Comparison of ENCODE assay signal across 29 cellular contexts in genomic region chr3:149454746-149455145, GRCh38. TPM values are rescaled to one million over a fixed set of nuclear protein-coding genes. Genes with fewer than 3 reads are reported as not detected.
DNase-seq lines count a peak whose midpoint lies in the region; ATAC-seq and TF ChIP-seq lines count a peak whose summit lies in the region.
"Had no signal": no experiment of that assay in that cellular context is flagged by ENCODE, and none has a peak within 500 bp of the region (broad histone marks: within the 10 kb centered on the region; RNA-seq: fewer than 3 reads in every experiment).

No MANE protein-coding gene starts in this region.

- peak overlapping the region; percentile 17 for H2AFZ ChIP-seq in osteoblast (ENCODE audit: low read length)

- peaks cover 29% of the 10 kb centered on the region for H3K9me3 Mint-ChIP-seq in endodermal cell

- H3K4me1 ChIP-seq in osteoblast (ENCODE audit: insufficient read depth, low read length) (peaks cover 26% of the 10 kb centered on the region), endodermal cell (ENCODE audit: control insufficient read depth, insufficient read depth, low read length) (peaks cover 4% of the 10 kb centered on the region)
- H3K4me1 ChIP-seq: BLaER1 had no signal

- no peak overlapping the region for H3K27ac Mint-ChIP-seq in endodermal cell
- H3K27ac Mint-ChIP-seq: activated naive CD4-positive, alpha-beta T cell treated with anti-CD3 and anti-CD28 coated beads, Interleukin-2, amount 10 ng/mL, durations not matched to agents 7 days and 5 days had no signal

- H3K36me3 ChIP-seq in osteoblast (ENCODE audit: insufficient read depth, low read length), result peaks cover 5% of the 10 kb centered on the region
- no peaks in the 10 kb centered on the region for H3K36me3 ChIP-seq in endodermal cell (ENCODE audit: control insufficient read depth, insufficient read depth, low read length)
- H3K36me3 ChIP-seq: heart left ventricle, thoracic aorta had no signal

- H3K4me3 ChIP-seq in fibroblast of the aortic adventitia (ENCODE audit: low read depth, low read length) (no peak overlapping the region), osteoblast (ENCODE audit: insufficient read depth, low read length) (no peak overlapping the region), endodermal cell (ENCODE audit: low read length) (no peak overlapping the region)
- H3K4me3 ChIP-seq: BLaER1, heart left ventricle, psoas muscle, thoracic aorta had no signal

- DNase-seq in EH (ENCODE audit: low read depth) (peak; percentile 73), amniotic stem cell (lab: John Stamatoyannopoulos, UW) (peak; percentile 31), fibroblast of the aortic adventitia (ENCODE audit: low read depth) (peak; percentile 69), osteoblast (ENCODE audit: insufficient read length, low spot score, missing footprints) (no peak), endodermal cell (no peak), NCI-H510A (lab: John Stamatoyannopoulos, UW) (no peak), GM10266 (ENCODE audit: extremely low spot score) (no peak)
- DNase-seq: activated CD8-positive, alpha-beta memory T cell treated with anti-CD3 and anti-CD28 coated beads for 24 hours; activated naive CD4-positive, alpha-beta T cell treated with anti-CD3 and anti-CD28 coated beads, Interleukin-2, amount 10 ng/mL, durations not matched to agents 7 days and 5 days; activated T-cell treated with anti-CD3 and anti-CD28 coated beads, Interleukin-2, amount 50 U/mL, for 48 hours; Calu3; cerebellar nuclear complex; effector CD4-positive, alpha-beta T cell; heart left ventricle; left ventricle myocardium superior; NCI-H1092 treated with DMSO at 0.1 percent for 48 hours; NCI-H1930; NCI-H345; psoas muscle; SHP77; stimulated activated CD4-positive, alpha-beta T cell treated with anti-CD3 and anti-CD28 coated beads, Interleukin-1b, Interleukin-23, amount 100 ng/mL, for 48 hours; stimulated activated naive CD4-positive, alpha-beta T cell treated with Interleukin-2 at 50 U/mL for 16 hours; T-helper 1 cell had no signal

- no peaks in the 10 kb centered on the region for H3K27me3 ChIP-seq in osteoblast (ENCODE audit: insufficient read depth, low read length)
- H3K27me3 ChIP-seq in endodermal cell (ENCODE audit: control insufficient read depth, insufficient read depth, low read length, poor library complexity, severe bottlenecking), result no peaks in the 10 kb centered on the region
- H3K27me3 ChIP-seq: BLaER1, heart left ventricle had no signal

- TF ChIP-seq CTCF in fibroblast of the aortic adventitia (IDR thresholded peaks at IDR 0.05; ENCODE audit: insufficient read depth, low read length) (no peak), osteoblast (IDR thresholded peaks at IDR 0.05; ENCODE audit: extremely low read depth, low read depth, low read length) (no peak), endodermal cell (conservative IDR thresholded peaks at IDR 0.05) (no peak), GM10266 (IDR thresholded peaks at IDR 0.05; ENCODE audit: control insufficient read depth, insufficient read depth, low read depth, missing control alignments) (no peak)

- no peaks in the 10 kb centered on the region for H3K36me3 Mint-ChIP-seq in endodermal cell (ENCODE audit: low read depth)
- H3K36me3 Mint-ChIP-seq: activated naive CD4-positive, alpha-beta T cell treated with anti-CD3 and anti-CD28 coated beads, Interleukin-2, amount 10 ng/mL, durations not matched to agents 7 days and 5 days had no signal

- H3K4me1 Mint-ChIP-seq in endodermal cell, result peaks cover 7% of the 10 kb centered on the region
- H3K4me1 Mint-ChIP-seq: activated naive CD4-positive, alpha-beta T cell treated with anti-CD3 and anti-CD28 coated beads, Interleukin-2, amount 10 ng/mL, durations not matched to agents 7 days and 5 days had no signal

- H3K27me3 Mint-ChIP-seq in endodermal cell (ENCODE audit: insufficient read depth), result no peaks in the 10 kb centered on the region

- ATAC-seq in GM18907 (IDR thresholded peaks at IDR 0.05; ENCODE audit: unreplicated experiment), result no peak
- ATAC-seq: esophagus mucosa, heart left ventricle, left ventricle myocardium superior, psoas muscle had no signal

- no peaks in the 10 kb centered on the region for H3K79me2 ChIP-seq in osteoblast (ENCODE audit: insufficient read depth, low read length)

- H3K9me3 ChIP-seq in osteoblast (ENCODE audit: low read depth, low read length) (no peaks in the 10 kb centered on the region), endodermal cell (ENCODE audit: control insufficient read depth, low read length) (peaks cover 23% of the 10 kb centered on the region)

- H3K4me3 Mint-ChIP-seq in endodermal cell, result no peak overlapping the region
- H3K4me3 Mint-ChIP-seq: activated naive CD4-positive, alpha-beta T cell treated with anti-CD3 and anti-CD28 coated beads, Interleukin-2, amount 10 ng/mL, durations not matched to agents 7 days and 5 days had no signal

- H4K20me1 ChIP-seq in osteoblast (ENCODE audit: insufficient read depth, low read length), result no peaks in the 10 kb centered on the region
- H4K20me1 ChIP-seq: BLaER1 had no signal

- H3K9ac ChIP-seq in endodermal cell (ENCODE audit: extremely low read depth, low read length, poor library complexity, severe bottlenecking), result no peak overlapping the region
- H3K9ac ChIP-seq: BLaER1 had no signal

- peak overlapping the region; percentile 17 for H3K4me2 ChIP-seq in osteoblast (ENCODE audit: insufficient read depth, low read length)
- H3K4me2 ChIP-seq: BLaER1 had no signal

- H3K27ac ChIP-seq in osteoblast (ENCODE audit: low read depth, low read length) (peak overlapping the region; percentile 27), endodermal cell (ENCODE audit: low read depth, low read length) (no peak overlapping the region)
- H3K27ac ChIP-seq: BLaER1, heart left ventricle, psoas muscle, thoracic aorta had no signal

RNA-seq across cellular contexts. Expression of gene TM4SF4, which starts 19.8 kb away (rescaled TPM):
- total RNA-seq in fibroblast of the aortic adventitia (ENCODE audit: low replicate concordance), result 0.45 TPM in 1 of 2 replicates, not detected in the other
- total RNA-seq in osteoblast, result under 0.01 TPM in 1 of 2 replicates, not detected in the other
- total RNA-seq in endodermal cell, result not detected
- not detected for polyA plus RNA-seq in endodermal cell (2013, experiment 1 of 2)
- polyA plus RNA-seq in endodermal cell (2013, experiment 2 of 2), result not detected
- total RNA-seq: esophagus mucosa, H4, heart left ventricle, left ventricle myocardium superior, skeletal muscle tissue, thoracic aorta had no signal
- polyA plus RNA-seq: heart left ventricle had no signal

Comparison
In these comparisons a context has a peak if more than half of its experiments do, and no peak if none do; other contexts are left out.
1. DNase-seq: peak in EH (single experiment), amniotic stem cell (single experiment) and fibroblast of the aortic adventitia (single experiment); none in osteoblast (single experiment), endodermal cell (single experiment), NCI-H510A (single experiment) and GM10266 (single experiment).